ENCODE assay signal across 8 cellular contexts in genomic region chr12:65823481-65824313, GRCh38. TPM values are rescaled to one million over a fixed set of nuclear protein-coding genes. Genes with fewer than 3 reads are reported as not detected.
DNase-seq lines count a peak whose midpoint lies in the region; ATAC-seq, FAIRE-seq and TF ChIP-seq lines count a peak whose summit lies in the region.

No MANE protein-coding gene starts in this region.

- peak overlapping the region; percentile 45 for H4K91ac ChIP-seq in mesenchymal stem cell (ENCODE audit: low read length)

- H3K4me1 ChIP-seq in mesenchymal stem cell (ENCODE audit: control insufficient read depth, insufficient read depth, low read depth, low read length), result peaks cover 4% of the 10 kb centered on the region
- peaks cover 3% of the 10 kb centered on the region for H3K4me1 ChIP-seq in urinary bladder (ENCODE audit: insufficient read depth)

- H3K4me3 ChIP-seq in GM08714 (ENCODE audit: low read length) (peak overlapping the region; percentile 40; the same call in 1 of the 2 replicates), mesenchymal stem cell (ENCODE audit: insufficient read depth in 1 of 2, low read depth in 1 of 2, low read length in 2 of 2) (peak overlapping the region; percentile 83 to 95), urinary bladder (ENCODE audit: low read depth, low read length) (peak overlapping the region; percentile 74)

- H3K27ac Mint-ChIP-seq in effector memory CD8-positive, alpha-beta T cell, result no peak overlapping the region

- peak overlapping the region; percentile 77 for H2AFZ ChIP-seq in mesenchymal stem cell (ENCODE audit: low read depth, low read length)

- no peaks in the 10 kb centered on the region for H3K9me3 Mint-ChIP-seq in effector memory CD8-positive, alpha-beta T cell

- ATAC-seq in effector memory CD8-positive, alpha-beta T cell (replicated peaks), result no peak
- no peak for ATAC-seq in HG02885 (IDR thresholded peaks at IDR 0.05; ENCODE audit: poor library complexity, unreplicated experiment)

- H3K18ac ChIP-seq in mesenchymal stem cell (ENCODE audit: low read depth in 1 of 2, low read length in 2 of 2), result peak overlapping the region; percentile 87 to 97

- peak overlapping the region; percentile 25 for H2AK5ac ChIP-seq in mesenchymal stem cell (ENCODE audit: low read length, severe bottlenecking)

- FAIRE-seq in GM12891 (lab: Jason Lieb, UNC), result no peak

- H2BK120ac ChIP-seq in mesenchymal stem cell (ENCODE audit: low read depth, low read length), result peak overlapping the region; percentile 97

- H2BK5ac ChIP-seq in mesenchymal stem cell (ENCODE audit: low read depth, low read length, poor library complexity, severe bottlenecking), result peak overlapping the region; percentile 84

- under 1% methylated on average over 60 of the region's 61 CpGs for WGBS in mesenchymal stem cell
- 1% methylated on average over 61 of the region's 61 CpGs for WGBS in urinary bladder

- peak overlapping the region; percentile 54 to 99 for H3K4ac ChIP-seq in mesenchymal stem cell (ENCODE audit: low read depth in 1 of 2, low read length in 2 of 2)

- H3K4me1 Mint-ChIP-seq in effector memory CD8-positive, alpha-beta T cell (ENCODE audit: low read depth in 2 of 2), result peaks cover 7% of the 10 kb centered on the region in 2 donors

- H3K4me3 Mint-ChIP-seq in effector memory CD8-positive, alpha-beta T cell, result peak overlapping the region; percentile 69 to 75

- H2BK12ac ChIP-seq in mesenchymal stem cell (ENCODE audit: low read length in 2 of 2), result peak overlapping the region; percentile 17 to 98

- H3K27ac ChIP-seq in 22Rv1 (peak overlapping the region; percentile 93), mesenchymal stem cell (ENCODE audit: low read length, poor library complexity, severe bottlenecking) (peak overlapping the region; percentile 100), urinary bladder (ENCODE audit: low read depth) (no peak overlapping the region)

- peak overlapping the region; percentile 84 for H4K8ac ChIP-seq in mesenchymal stem cell (ENCODE audit: low read length)

- no peaks in the 10 kb centered on the region for H3K27me3 ChIP-seq in mesenchymal stem cell (ENCODE audit: control insufficient read depth in 1 of 2, insufficient read depth in 1 of 2, low read length in 2 of 2)

- H3K14ac ChIP-seq in mesenchymal stem cell (ENCODE audit: low read length in 2 of 2), result peak overlapping the region in 1 of 2 experiments; percentile 97

- H3K36me3 Mint-ChIP-seq in effector memory CD8-positive, alpha-beta T cell (ENCODE audit: insufficient read depth), result no peaks in the 10 kb centered on the region

- peak; percentile 55 for DNase-seq in RPMI8226
- no peak for DNase-seq in effector memory CD8-positive, alpha-beta T cell
- peak; percentile 67 for DNase-seq in mesenchymal stem cell
- DNase-seq in GM12891 (ENCODE audit: insufficient read length, low spot score), result no peak

- peak overlapping the region; percentile 83 for H3K4me2 ChIP-seq in mesenchymal stem cell (ENCODE audit: low read length, poor library complexity, severe bottlenecking)

- H3K9ac ChIP-seq in mesenchymal stem cell (ENCODE audit: low read length), result peak overlapping the region; percentile 100

- H3K27me3 Mint-ChIP-seq in effector memory CD8-positive, alpha-beta T cell, result peaks cover 62 to 78% of the 10 kb centered on the region in 2 donors

- H3K9me3 ChIP-seq in mesenchymal stem cell (ENCODE audit: control insufficient read depth, low read length), result no peaks in the 10 kb centered on the region

- H3K36me3 ChIP-seq in mesenchymal stem cell (ENCODE audit: control insufficient read depth in 1 of 2, insufficient read depth in 2 of 2, low read depth in 1 of 2, low read length in 2 of 2) (peaks cover 0 to 16% of the 10 kb centered on the region in 2 experiments), urinary bladder (ENCODE audit: insufficient read depth) (no peaks in the 10 kb centered on the region)

- no peak for TF ChIP-seq CTCF in 22Rv1 (IDR thresholded peaks at IDR 0.05)

- H3K23ac ChIP-seq in mesenchymal stem cell (ENCODE audit: low read length in 2 of 2), result peak overlapping the region in 1 of 2 experiments; percentile 70

- peak overlapping the region; percentile 21 for H2BK15ac ChIP-seq in mesenchymal stem cell (ENCODE audit: low read depth, poor library complexity, severe bottlenecking)

- peaks cover 6% of the 10 kb centered on the region for H3K79me1 ChIP-seq in mesenchymal stem cell (replicated peaks; ENCODE audit: low read length, poor library complexity, severe bottlenecking)

- no peak for TF ChIP-seq POLR2A in GM12891 (IDR thresholded peaks at IDR 0.05; ENCODE audit: low read depth, low read length)

TF ChIP-seq in GM12891, 5 proteins besides CTCF, POLR2A, EP300 and RAD21:
- TF ChIP-seq PAX5 (IDR thresholded peaks at IDR 0.05; ENCODE audit: insufficient read depth, low read length, severe bottlenecking) (no peak), SPI1 (IDR thresholded peaks at IDR 0.05; ENCODE audit: low read depth, low read length) (no peak), POU2F2 (IDR thresholded peaks at IDR 0.05; ENCODE audit: low read depth, low read length) (no peak), TAF1 (IDR thresholded peaks at IDR 0.05; ENCODE audit: low read depth, low read length) (no peak), POLR2AphosphoS5 (IDR thresholded peaks at IDR 0.05; ENCODE audit: low read depth, low read length) (no peak)

RNA-seq across cellular contexts. Expression of gene HMGA2, which starts 0.6 kb away (rescaled TPM):
- 146 TPM for polyA plus RNA-seq in mesenchymal stem cell (2013, experiment 1 of 2)
- 149 TPM for polyA plus RNA-seq in mesenchymal stem cell (2013, experiment 2 of 2)
- total RNA-seq in urinary bladder, result 11.2 TPM
- polyA plus RNA-seq in urinary bladder, result 0.10 TPM
- polyA plus RNA-seq in GM12891 (2012; ENCODE audit: low read depth, missing spikeins), result 3.2 TPM

Comparison
In these comparisons a context has a peak if more than half of its experiments do, and no peak if none do; other contexts are left out.
1. DNase-seq: peak in RPMI8226 (single experiment) and mesenchymal stem cell (single experiment); none in effector memory CD8-positive, alpha-beta T cell (0 of 3) and GM12891 (single experiment).
2. Peak in every context shown above with its lines, with median percentiles within 50 percentile points of each other: H3K4me3 ChIP-seq.